In the genomic region with DNA sequence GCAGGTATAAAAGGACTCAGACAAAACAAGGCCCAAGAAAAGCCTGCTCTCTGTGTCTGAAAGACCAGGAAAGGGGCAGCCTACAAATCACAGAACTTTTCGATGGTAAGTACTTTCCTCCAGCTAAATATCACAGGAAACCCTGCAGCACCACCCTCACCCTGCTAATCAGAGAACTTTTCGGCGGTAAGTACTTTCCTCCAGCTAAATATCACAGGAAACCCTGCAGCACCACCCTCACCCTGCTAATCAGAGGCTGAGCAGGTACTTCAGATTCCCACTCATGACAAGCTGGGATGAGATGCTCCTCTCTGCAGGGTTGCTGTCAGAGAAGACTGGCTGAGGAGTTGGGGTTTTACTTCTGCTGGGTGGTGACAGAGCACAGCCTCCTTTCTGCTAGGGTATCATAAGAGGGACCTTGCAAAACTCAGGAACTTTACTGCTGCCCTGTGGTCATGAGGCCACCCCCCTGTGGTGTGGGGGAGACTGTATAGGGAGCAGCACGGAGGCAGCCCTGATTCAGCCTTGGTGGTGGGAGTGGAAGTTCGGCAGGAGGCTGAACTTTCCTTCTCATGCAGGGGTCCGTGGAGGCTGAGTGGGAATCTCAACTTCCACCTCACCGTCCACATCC, we compare ENCODE assay signal across 1 cellular context.
TF ChIP-seq lines count a peak whose summit lies in the region.

No MANE protein-coding gene starts in this region.

TF ChIP-seq in endothelial cell of umbilical vein, 7 proteins besides CTCF, POLR2A, EP300 and RAD21:
- TF ChIP-seq FOS (IDR thresholded peaks at IDR 0.05; ENCODE audit: borderline replicate concordance, insufficient read depth, low read length): no peak
- TF ChIP-seq, protein P1, sequence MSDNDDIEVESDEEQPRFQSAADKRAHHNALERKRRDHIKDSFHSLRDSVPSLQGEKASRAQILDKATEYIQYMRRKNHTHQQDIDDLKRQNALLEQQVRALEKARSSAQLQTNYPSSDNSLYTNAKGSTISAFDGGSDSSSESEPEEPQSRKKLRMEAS (IDR thresholded peaks at IDR 0.05; ENCODE audit: insufficient read depth, insufficient read length): no peak
- TF ChIP-seq MYC (IDR thresholded peaks at IDR 0.05; ENCODE audit: low read depth, low read length): no peak
- no peak for TF ChIP-seq POLR2AphosphoS5 (IDR thresholded peaks at IDR 0.05; ENCODE audit: insufficient read depth, low read depth, low read length)
- TF ChIP-seq GATA2 (IDR thresholded peaks at IDR 0.05; ENCODE audit: insufficient read depth, insufficient read length, low read depth, low read length): no peak
- no peak for TF ChIP-seq EZH2 (IDR thresholded peaks at IDR 0.05; ENCODE audit: borderline replicate concordance, low read depth, low read length, severe bottlenecking)
- TF ChIP-seq JUN (IDR thresholded peaks at IDR 0.05; ENCODE audit: borderline replicate concordance, insufficient read depth, insufficient read length, low read depth): no peak
